1 cellular context compared by ENCODE assay signal in the genomic region with DNA sequence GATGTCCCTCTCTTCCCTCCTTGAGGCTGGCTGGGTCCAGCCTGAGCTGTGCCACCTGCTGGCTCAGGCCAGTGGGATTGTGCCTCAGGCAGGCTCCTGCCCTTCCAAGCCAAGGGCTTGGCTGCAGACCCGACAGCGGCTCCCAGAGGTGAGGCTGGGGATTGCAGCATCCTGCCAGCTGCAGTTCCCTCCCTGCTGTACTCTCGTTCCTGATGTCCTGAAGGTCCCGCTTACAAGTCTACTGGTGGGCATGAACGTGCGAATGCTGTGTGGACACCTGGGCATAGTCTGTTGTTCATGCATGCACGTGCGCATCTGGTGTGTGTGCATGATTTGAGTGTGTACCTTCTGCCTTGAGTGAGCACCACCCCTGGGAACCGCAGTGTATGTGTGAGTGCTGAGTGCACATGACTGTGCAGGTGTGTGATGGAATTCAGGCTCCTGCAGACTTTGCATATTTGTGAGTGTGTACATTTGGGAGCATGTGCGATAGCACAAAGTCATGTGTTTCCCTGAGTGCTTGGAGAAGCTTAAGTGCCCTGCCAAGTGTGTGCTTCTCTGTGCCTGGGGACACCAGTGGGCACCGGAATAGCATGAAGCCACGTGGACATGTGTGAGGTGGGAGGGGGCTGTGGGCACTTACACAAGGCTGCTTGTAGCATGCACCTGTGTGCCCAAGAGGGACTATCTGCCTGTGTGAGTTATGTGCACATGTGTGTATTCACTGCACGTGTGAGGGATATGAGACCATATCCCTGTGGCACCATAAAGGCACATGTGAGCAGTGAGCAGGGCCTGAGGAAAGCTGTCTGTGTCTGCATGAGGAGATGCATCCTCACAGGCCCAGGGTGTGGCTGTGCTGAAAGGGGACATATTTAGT.
TF ChIP-seq lines count a peak whose summit lies in the region.

No MANE protein-coding gene starts in this region.

TF ChIP-seq in GM12878, 131 proteins besides CTCF, POLR2A, EP300 and RAD21 (continued from another document):
- TF ChIP-seq TCF12 (IDR thresholded peaks at IDR 0.05; ENCODE audit: low read depth, low read length) = 0 out of 2 replicates have a peak, but pooled peaks have one; percentile 15
- TF ChIP-seq BHLHE40 (IDR thresholded peaks at IDR 0.05; ENCODE audit: borderline replicate concordance in 1 of 2, low read depth in 2 of 2, low read length in 1 of 2) = peak; percentile 11 to 14; a peak in 1 of 4 replicates
- no peak for TF ChIP-seq FOXK2 (IDR thresholded peaks at IDR 0.05)
- no peak for TF ChIP-seq TAF1 (IDR thresholded peaks at IDR 0.05; ENCODE audit: borderline replicate concordance, low read depth, low read length)
- peak; percentile 14; the same call in 1 of the 2 replicates for TF ChIP-seq SPI1 (IDR thresholded peaks at IDR 0.05; ENCODE audit: borderline replicate concordance, insufficient read depth, low read depth, low read length)
